1 cellular context compared by ENCODE assay signal in the genomic region with DNA sequence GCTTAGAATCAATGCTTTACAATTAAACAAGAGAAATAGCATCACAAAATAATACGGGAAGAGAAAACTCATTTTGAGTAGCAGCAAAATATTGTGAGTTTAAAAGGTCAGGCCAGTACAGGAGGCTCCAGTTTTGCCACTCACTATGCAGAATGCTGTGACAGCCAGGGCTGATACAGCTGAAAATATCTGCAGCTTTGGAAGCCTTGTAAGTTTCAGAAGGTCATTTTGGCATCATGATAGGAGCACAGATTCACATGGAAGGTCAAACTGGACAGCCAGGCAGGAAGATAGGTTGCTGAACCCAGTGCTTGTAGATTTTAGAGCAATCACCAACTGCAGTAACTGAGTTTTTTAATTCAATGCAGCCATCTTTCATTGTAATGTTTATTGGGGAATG.
TF ChIP-seq lines count a peak whose summit lies in the region.

No MANE protein-coding gene starts in this region.

TF ChIP-seq in IMR-90, 13 proteins besides CTCF, POLR2A, EP300 and RAD21 (continued from another document):
- no peak for TF ChIP-seq BHLHE40 (IDR thresholded peaks at IDR 0.05; ENCODE audit: low read depth, low read length)
- no peak for TF ChIP-seq CHD1 (IDR thresholded peaks at IDR 0.05; ENCODE audit: low read depth, low read length)
- TF ChIP-seq, protein P1, sequence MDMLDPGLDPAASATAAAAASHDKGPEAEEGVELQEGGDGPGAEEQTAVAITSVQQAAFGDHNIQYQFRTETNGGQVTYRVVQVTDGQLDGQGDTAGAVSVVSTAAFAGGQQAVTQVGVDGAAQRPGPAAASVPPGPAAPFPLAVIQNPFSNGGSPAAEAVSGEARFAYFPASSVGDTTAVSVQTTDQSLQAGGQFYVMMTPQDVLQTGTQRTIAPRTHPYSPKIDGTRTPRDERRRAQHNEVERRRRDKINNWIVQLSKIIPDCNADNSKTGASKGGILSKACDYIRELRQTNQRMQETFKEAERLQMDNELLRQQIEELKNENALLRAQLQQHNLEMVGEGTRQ (IDR thresholded peaks at IDR 0.05; ENCODE audit: low read depth, low read length): no peak
- TF ChIP-seq SMC3 (IDR thresholded peaks at IDR 0.05; ENCODE audit: low read depth, low read length): no peak
- no peak for TF ChIP-seq RCOR1 (IDR thresholded peaks at IDR 0.05; ENCODE audit: insufficient replicate concordance, low read length)
- no peak for TF ChIP-seq MAFK (IDR thresholded peaks at IDR 0.05; ENCODE audit: low read depth, low read length)
- no peak for TF ChIP-seq MXI1 (IDR thresholded peaks at IDR 0.05; ENCODE audit: borderline replicate concordance, low read depth, low read length)
- TF ChIP-seq, protein P2, sequence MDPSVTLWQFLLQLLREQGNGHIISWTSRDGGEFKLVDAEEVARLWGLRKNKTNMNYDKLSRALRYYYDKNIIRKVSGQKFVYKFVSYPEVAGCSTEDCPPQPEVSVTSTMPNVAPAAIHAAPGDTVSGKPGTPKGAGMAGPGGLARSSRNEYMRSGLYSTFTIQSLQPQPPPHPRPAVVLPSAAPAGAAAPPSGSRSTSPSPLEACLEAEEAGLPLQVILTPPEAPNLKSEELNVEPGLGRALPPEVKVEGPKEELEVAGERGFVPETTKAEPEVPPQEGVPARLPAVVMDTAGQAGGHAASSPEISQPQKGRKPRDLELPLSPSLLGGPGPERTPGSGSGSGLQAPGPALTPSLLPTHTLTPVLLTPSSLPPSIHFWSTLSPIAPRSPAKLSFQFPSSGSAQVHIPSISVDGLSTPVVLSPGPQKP (IDR thresholded peaks at IDR 0.05; ENCODE audit: borderline replicate concordance, low read depth, low read length): no peak
- TF ChIP-seq FOS (IDR thresholded peaks at IDR 0.05; ENCODE audit: low read depth, low read length): no peak
